Comparison of ENCODE assay signal across 28 cellular contexts in genomic region chr5:118043531-118043930, GRCh38.
"Had no signal": no experiment of that assay in that cellular context is flagged by ENCODE, and none has a peak within 500 bp of the region (broad histone marks: within the 10 kb centered on the region; RNA-seq: fewer than 3 reads in every experiment).

No MANE protein-coding gene starts in this region.

- H3K4me3 ChIP-seq: body of pancreas, esophagus squamous epithelium, gastrocnemius medialis, heart left ventricle had no signal

- H3K27ac ChIP-seq: body of pancreas, epithelial cell of prostate, esophagus squamous epithelium, gastrocnemius medialis, heart left ventricle had no signal

- H3K27me3 ChIP-seq: body of pancreas, esophagus squamous epithelium, gastrocnemius medialis, heart left ventricle had no signal

- DNase-seq: activated CD4-positive, alpha-beta memory T cell treated with anti-CD3 and anti-CD28 coated beads, Interleukin-2, amount 10 ng/mL, durations not matched to agents 7 days and 5 days; activated CD4-positive, alpha-beta T cell treated with anti-CD3 and anti-CD28 coated beads for 36 hours; activated CD4-positive, alpha-beta T cell treated with anti-CD3 and anti-CD28 coated beads, Interleukin-2, amount 10 ng/mL, durations not matched to agents 7 days and 5 days; activated CD4-positive, alpha-beta T cell treated with anti-CD3 and anti-CD28 coated beads, Interleukin-2, amount 50 U/mL, for 4 hours; activated CD4-positive, CD25-positive, alpha-beta regulatory T cell; activated CD4-positive, CD25-positive, alpha-beta regulatory T cell treated with anti-CD3 and anti-CD28 coated beads, Interleukin-2, amount 50 U/mL, for 72 hours; activated CD8-positive, alpha-beta memory T cell treated with anti-CD3 and anti-CD28 coated beads, Interleukin-2, amount 50 U/mL, for 48 hours; activated gamma-delta T cell; activated naive CD4-positive, alpha-beta T cell; activated naive CD4-positive, alpha-beta T cell treated with anti-CD3 and anti-CD28 coated beads, Interleukin-2, amount 10 ng/mL, durations not matched to agents 7 days and 5 days; activated naive CD8-positive, alpha-beta T cell treated with anti-CD3 and anti-CD28 coated beads, Interleukin-2, amount 10 ng/mL, durations not matched to agents 7 days and 5 days; activated T-cell treated with anti-CD3 and anti-CD28 coated beads for 4 hours; activated T-cell treated with anti-CD3 and anti-CD28 coated beads, Interleukin-2, amount 50 U/mL, for 24 hours; activated T-cell treated with anti-CD3 and anti-CD28 coated beads, Interleukin-2, amount 50 U/mL, for 72 hours; amygdala; aorta; body of pancreas; caudate nucleus; cortex of kidney; effector CD8-positive, alpha-beta T cell; esophagus squamous epithelium; foreskin fibroblast; gastrocnemius medialis; glutamatergic neuron; heart left ventricle; T-helper 2 cell had no signal

- H3K36me3 ChIP-seq: esophagus squamous epithelium, gastrocnemius medialis, heart left ventricle had no signal

- ATAC-seq: activated CD4-positive, alpha-beta T cell treated with anti-CD3 and anti-CD28 coated beads for 36 hours; activated naive CD4-positive, alpha-beta T cell treated with anti-CD3 and anti-CD28 coated beads, Interleukin-2, amount 50 U/mL, for 72 hours; activated T-cell treated with anti-CD3 and anti-CD28 coated beads, Interleukin-2, amount 50 U/mL, for 72 hours; body of pancreas; gastrocnemius medialis; heart left ventricle had no signal

- H3K4me1 ChIP-seq: body of pancreas, esophagus squamous epithelium, gastrocnemius medialis, heart left ventricle had no signal

- H3K9me3 ChIP-seq: body of pancreas, esophagus squamous epithelium, gastrocnemius medialis had no signal
